ENCODE assay signal across 1 cellular context in the genomic region with DNA sequence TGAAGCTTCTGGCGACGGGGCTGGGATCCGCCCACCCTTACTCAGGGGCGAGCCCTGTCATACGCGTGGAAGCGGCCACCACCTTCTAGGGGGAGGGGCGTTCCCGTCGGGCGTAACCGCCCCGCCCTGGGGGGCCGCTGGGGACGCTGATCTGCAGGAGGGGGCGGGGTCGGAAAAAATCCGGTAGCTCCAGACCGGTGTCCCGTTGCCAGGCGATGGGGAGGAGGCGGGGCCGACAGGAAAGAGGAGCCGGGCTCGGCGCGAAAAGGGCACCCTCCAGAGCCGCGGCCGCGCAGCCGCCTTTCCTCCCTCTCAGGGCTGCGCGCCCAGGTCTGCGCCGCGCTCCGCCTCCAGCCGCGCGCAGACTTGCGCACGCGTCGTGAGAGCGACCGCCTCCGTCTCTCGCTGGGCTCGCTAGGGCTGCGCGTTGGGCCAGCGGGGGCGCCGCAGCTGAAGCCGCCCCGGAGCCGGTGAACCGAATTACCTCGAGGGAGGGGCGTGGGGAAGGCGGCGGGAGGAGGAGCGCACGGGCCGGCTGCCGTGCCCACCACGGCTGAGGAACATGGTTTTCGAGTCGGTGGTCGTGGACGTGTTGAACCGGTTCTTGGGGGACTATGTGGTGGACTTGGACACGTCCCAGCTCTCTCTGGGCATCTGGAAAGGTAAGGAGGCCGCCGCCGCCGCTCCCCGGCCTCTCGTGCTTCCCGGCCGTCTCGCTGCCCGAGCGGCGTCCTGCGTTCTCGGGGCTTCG.
TF ChIP-seq lines count a peak whose summit lies in the region.

Gene VPS13A (plus strand): TSS at position 392 of the 751 bp plus-strand sequence. CDS start 171 bp downstream, at position 563.

TF ChIP-seq in HepG2, 621 proteins besides CTCF, POLR2A, EP300 and RAD21 (continued from another document and continues in another):
- TF ChIP-seq ZNF710 (CRISPR knock-in tag; IDR thresholded peaks at IDR 0.05; ENCODE audit: borderline replicate concordance) (no peak), PBX2 (CRISPR knock-in tag; IDR thresholded peaks at IDR 0.05) (no peak), NFKBIZ (CRISPR knock-in tag; IDR thresholded peaks at IDR 0.05) (no peak), MEIS1 (CRISPR knock-in tag; IDR thresholded peaks at IDR 0.05; ENCODE audit: borderline replicate concordance) (no peak), DR1 (CRISPR knock-in tag; IDR thresholded peaks at IDR 0.05) (peak; percentile 35; the same call in 1 of the 2 replicates), KMT2A (CRISPR knock-in tag; IDR thresholded peaks at IDR 0.05) (no peak; the same call in 1 of the 2 replicates), ZNF296 (CRISPR knock-in tag; conservative IDR thresholded peaks at IDR 0.05) (no peak), AHDC1 (CRISPR knock-in tag; IDR thresholded peaks at IDR 0.05; ENCODE audit: borderline replicate concordance) (0 out of 2 replicates have a peak, but pooled peaks have one; percentile 3), FLYWCH1 (CRISPR knock-in tag; IDR thresholded peaks at IDR 0.05) (no peak), PHF20 (CRISPR knock-in tag; IDR thresholded peaks at IDR 0.05) (0 out of 2 replicates have a peak, but pooled peaks have one; percentile 14), ZNF550 (CRISPR knock-in tag; IDR thresholded peaks at IDR 0.05; ENCODE audit: borderline replicate concordance) (no peak), GABPB1 (CRISPR knock-in tag; IDR thresholded peaks at IDR 0.05) (peak; percentile 70), ZNF674 (CRISPR knock-in tag; IDR thresholded peaks at IDR 0.05; ENCODE audit: low read depth) (no peak), ZNF225 (CRISPR knock-in tag; IDR thresholded peaks at IDR 0.05) (no peak), ZNF883 (CRISPR knock-in tag; IDR thresholded peaks at IDR 0.05; ENCODE audit: not compliant biosample characterization) (peak; percentile 45), ZBTB3 (CRISPR knock-in tag; IDR thresholded peaks at IDR 0.05; ENCODE audit: borderline replicate concordance, low read depth) (no peak), ZNF446 (CRISPR knock-in tag; IDR thresholded peaks at IDR 0.05) (no peak), NFE2 (CRISPR knock-in tag; IDR thresholded peaks at IDR 0.05) (no peak), ZNF20 (CRISPR knock-in tag; IDR thresholded peaks at IDR 0.05) (no peak), ZNF207 (IDR thresholded peaks at IDR 0.05; ENCODE audit: borderline replicate concordance) (no peak), ATF6 (CRISPR knock-in tag; conservative IDR thresholded peaks at IDR 0.05) (no peak), MLX (CRISPR knock-in tag; IDR thresholded peaks at IDR 0.05) (no peak; the same call in 1 of the 2 replicates), CREM (IDR thresholded peaks at IDR 0.05) (no peak), CREM (CRISPR knock-in tag; IDR thresholded peaks at IDR 0.05) (no peak), ZNF589 (CRISPR knock-in tag; conservative IDR thresholded peaks at IDR 0.05) (no peak; the same call in 1 of the 2 replicates), ZNF513 (CRISPR knock-in tag; conservative IDR thresholded peaks at IDR 0.05) (no peak), RNF2 (conservative IDR thresholded peaks at IDR 0.05; ENCODE audit: low read depth) (no peak)
- TF ChIP-seq, protein P1, sequence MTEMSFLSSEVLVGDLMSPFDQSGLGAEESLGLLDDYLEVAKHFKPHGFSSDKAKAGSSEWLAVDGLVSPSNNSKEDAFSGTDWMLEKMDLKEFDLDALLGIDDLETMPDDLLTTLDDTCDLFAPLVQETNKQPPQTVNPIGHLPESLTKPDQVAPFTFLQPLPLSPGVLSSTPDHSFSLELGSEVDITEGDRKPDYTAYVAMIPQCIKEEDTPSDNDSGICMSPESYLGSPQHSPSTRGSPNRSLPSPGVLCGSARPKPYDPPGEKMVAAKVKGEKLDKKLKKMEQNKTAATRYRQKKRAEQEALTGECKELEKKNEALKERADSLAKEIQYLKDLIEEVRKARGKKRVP (CRISPR knock-in tag; IDR thresholded peaks at IDR 0.05), result no peak
- TF ChIP-seq, protein P2, sequence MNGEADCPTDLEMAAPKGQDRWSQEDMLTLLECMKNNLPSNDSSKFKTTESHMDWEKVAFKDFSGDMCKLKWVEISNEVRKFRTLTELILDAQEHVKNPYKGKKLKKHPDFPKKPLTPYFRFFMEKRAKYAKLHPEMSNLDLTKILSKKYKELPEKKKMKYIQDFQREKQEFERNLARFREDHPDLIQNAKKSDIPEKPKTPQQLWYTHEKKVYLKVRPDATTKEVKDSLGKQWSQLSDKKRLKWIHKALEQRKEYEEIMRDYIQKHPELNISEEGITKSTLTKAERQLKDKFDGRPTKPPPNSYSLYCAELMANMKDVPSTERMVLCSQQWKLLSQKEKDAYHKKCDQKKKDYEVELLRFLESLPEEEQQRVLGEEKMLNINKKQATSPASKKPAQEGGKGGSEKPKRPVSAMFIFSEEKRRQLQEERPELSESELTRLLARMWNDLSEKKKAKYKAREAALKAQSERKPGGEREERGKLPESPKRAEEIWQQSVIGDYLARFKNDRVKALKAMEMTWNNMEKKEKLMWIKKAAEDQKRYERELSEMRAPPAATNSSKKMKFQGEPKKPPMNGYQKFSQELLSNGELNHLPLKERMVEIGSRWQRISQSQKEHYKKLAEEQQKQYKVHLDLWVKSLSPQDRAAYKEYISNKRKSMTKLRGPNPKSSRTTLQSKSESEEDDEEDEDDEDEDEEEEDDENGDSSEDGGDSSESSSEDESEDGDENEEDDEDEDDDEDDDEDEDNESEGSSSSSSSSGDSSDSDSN (CRISPR knock-in tag; IDR thresholded peaks at IDR 0.05), result peak; percentile 76; the same call in 1 of the 2 replicates
- TF ChIP-seq, protein P3, sequence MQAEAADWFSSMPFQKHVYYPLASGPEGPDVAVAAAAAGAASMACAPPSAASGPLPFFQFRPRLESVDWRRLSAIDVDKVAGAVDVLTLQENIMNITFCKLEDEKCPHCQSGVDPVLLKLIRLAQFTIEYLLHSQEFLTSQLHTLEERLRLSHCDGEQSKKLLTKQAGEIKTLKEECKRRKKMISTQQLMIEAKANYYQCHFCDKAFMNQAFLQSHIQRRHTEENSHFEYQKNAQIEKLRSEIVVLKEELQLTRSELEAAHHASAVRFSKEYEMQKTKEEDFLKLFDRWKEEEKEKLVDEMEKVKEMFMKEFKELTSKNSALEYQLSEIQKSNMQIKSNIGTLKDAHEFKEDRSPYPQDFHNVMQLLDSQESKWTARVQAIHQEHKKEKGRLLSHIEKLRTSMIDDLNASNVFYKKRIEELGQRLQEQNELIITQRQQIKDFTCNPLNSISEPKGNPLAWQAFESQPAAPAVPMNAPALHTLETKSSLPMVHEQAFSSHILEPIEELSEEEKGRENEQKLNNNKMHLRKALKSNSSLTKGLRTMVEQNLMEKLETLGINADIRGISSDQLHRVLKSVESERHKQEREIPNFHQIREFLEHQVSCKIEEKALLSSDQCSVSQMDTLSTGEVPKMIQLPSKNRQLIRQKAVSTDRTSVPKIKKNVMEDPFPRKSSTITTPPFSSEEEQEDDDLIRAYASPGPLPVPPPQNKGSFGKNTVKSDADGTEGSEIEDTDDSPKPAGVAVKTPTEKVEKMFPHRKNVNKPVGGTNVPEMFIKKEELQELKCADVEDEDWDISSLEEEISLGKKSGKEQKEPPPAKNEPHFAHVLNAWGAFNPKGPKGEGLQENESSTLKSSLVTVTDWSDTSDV (CRISPR knock-in tag; IDR thresholded peaks at IDR 0.05), result no peak
- TF ChIP-seq, protein P4, sequence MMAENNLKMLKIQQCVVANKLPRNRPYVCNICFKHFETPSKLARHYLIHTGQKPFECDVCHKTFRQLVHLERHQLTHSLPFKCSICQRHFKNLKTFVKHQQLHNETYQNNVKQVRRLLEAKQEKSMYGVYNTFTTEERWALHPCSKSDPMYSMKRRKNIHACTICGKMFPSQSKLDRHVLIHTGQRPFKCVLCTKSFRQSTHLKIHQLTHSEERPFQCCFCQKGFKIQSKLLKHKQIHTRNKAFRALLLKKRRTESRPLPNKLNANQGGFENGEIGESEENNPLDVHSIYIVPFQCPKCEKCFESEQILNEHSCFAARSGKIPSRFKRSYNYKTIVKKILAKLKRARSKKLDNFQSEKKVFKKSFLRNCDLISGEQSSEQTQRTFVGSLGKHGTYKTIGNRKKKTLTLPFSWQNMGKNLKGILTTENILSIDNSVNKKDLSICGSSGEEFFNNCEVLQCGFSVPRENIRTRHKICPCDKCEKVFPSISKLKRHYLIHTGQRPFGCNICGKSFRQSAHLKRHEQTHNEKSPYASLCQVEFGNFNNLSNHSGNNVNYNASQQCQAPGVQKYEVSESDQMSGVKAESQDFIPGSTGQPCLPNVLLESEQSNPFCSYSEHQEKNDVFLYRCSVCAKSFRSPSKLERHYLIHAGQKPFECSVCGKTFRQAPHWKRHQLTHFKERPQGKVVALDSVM (CRISPR knock-in tag; IDR thresholded peaks at IDR 0.05), result no peak
